Comparison of ENCODE assay signal across 29 cellular contexts in genomic region chr2:118837621-118838020, GRCh38. TPM values are rescaled to one million over a fixed set of nuclear protein-coding genes. Genes with fewer than 3 reads are reported as not detected.
"Had no signal": no experiment of that assay in that cellular context is flagged by ENCODE, and none has a peak within 500 bp of the region (broad histone marks: within the 10 kb centered on the region; RNA-seq: fewer than 3 reads in every experiment).

No MANE protein-coding gene starts in this region.

- H3K36me3 Mint-ChIP-seq: activated naive CD8-positive, alpha-beta T cell; brain had no signal

- H3K27ac ChIP-seq: SJCRH30, VCaP had no signal

- H3K27ac Mint-ChIP-seq: activated CD4-positive, alpha-beta memory T cell treated with anti-CD3 and anti-CD28 coated beads, Interleukin-2, amount 10 ng/mL, durations not matched to agents 7 days and 5 days; activated naive CD4-positive, alpha-beta T cell treated with anti-CD3 and anti-CD28 coated beads for 36 hours; activated naive CD8-positive, alpha-beta T cell; activated T-helper 17 cell treated with anti-CD3 and anti-CD28 coated beads, Interleukin-2, amount 50 U/mL, for 72 hours; brain had no signal

- H3K9me3 Mint-ChIP-seq: activated CD4-positive, alpha-beta memory T cell treated with anti-CD3 and anti-CD28 coated beads, Interleukin-2, amount 10 ng/mL, durations not matched to agents 7 days and 5 days; activated naive CD4-positive, alpha-beta T cell treated with anti-CD3 and anti-CD28 coated beads for 36 hours; activated T-helper 17 cell treated with anti-CD3 and anti-CD28 coated beads, Interleukin-2, amount 50 U/mL, for 72 hours; central memory CD8-positive, alpha-beta T cell had no signal

- H3K4me1 ChIP-seq: SJCRH30 had no signal

- H3K36me3 ChIP-seq: SJCRH30 had no signal

- H3K4me1 Mint-ChIP-seq: activated T-helper 17 cell treated with anti-CD3 and anti-CD28 coated beads, Interleukin-2, amount 50 U/mL, for 72 hours had no signal

- H3K4me3 ChIP-seq: SJCRH30 had no signal

- H3K4me3 Mint-ChIP-seq: activated CD4-positive, alpha-beta memory T cell treated with anti-CD3 and anti-CD28 coated beads, Interleukin-2, amount 10 ng/mL, durations not matched to agents 7 days and 5 days; activated naive CD4-positive, alpha-beta T cell treated with anti-CD3 and anti-CD28 coated beads for 36 hours; activated naive CD8-positive, alpha-beta T cell; activated T-helper 17 cell treated with anti-CD3 and anti-CD28 coated beads, Interleukin-2, amount 50 U/mL, for 72 hours; brain; central memory CD8-positive, alpha-beta T cell had no signal

- DNase-seq: activated CD4-positive, alpha-beta memory T cell treated with anti-CD3 and anti-CD28 coated beads, Interleukin-2, amount 10 ng/mL, durations not matched to agents 7 days and 5 days; activated CD4-positive, alpha-beta T cell treated with anti-CD3 and anti-CD28 coated beads, Interleukin-2, amount 50 U/mL, for 1 hour; activated CD4-positive, CD25-positive, alpha-beta regulatory T cell; activated gamma-delta T cell; activated naive CD4-positive, alpha-beta T cell treated with anti-CD3 and anti-CD28 coated beads for 36 hours; activated T-cell treated with anti-CD3 and anti-CD28 coated beads for 4 hours; activated T-cell treated with anti-CD3 and anti-CD28 coated beads, Interleukin-2, amount 50 U/mL, for 48 hours; amygdala; NCI-H1092; NCI-H1417; NCI-H1930; NCI-H2171; NCI-H2227 treated with DMSO at 0.1 percent for 48 hours; NCI-H446 treated with DMSO at 0.1 percent for 48 hours; NCI-H524 treated with DMSO at 0.1 percent for 48 hours; NCI-H82; Right ventricle myocardium superior; RPMI8226; SJCRH30; SK-N-SH; T-helper 1 cell had no signal

- H3K9me3 ChIP-seq: SJCRH30, SK-N-SH had no signal

- ATAC-seq: activated T-helper 17 cell treated with anti-CD3 and anti-CD28 coated beads, Interleukin-2, amount 50 U/mL, for 72 hours had no signal

RNA-seq across cellular contexts. Expression of gene EN1, which starts 9.8 kb away (rescaled TPM):
- total RNA-seq: activated CD4-positive, alpha-beta memory T cell treated with anti-CD3 and anti-CD28 coated beads, Interleukin-2, amount 10 ng/mL, durations not matched to agents 7 days and 5 days; activated CD8-positive, alpha-beta memory T cell treated with anti-CD3 and anti-CD28 coated beads for 36 hours; activated naive CD4-positive, alpha-beta T cell treated with anti-CD3 and anti-CD28 coated beads for 36 hours; activated T-helper 17 cell treated with anti-CD3 and anti-CD28 coated beads, Interleukin-2, amount 50 U/mL, for 72 hours; OCI-LY7; Right ventricle myocardium superior; SJCRH30; T-helper 2 cell treated with Interferon-gamma antibody and Interleukin-4, amounts not matched to agents 100 ng/mL and 5 ng/mL, for 36 hours had no signal
- polyA plus RNA-seq: SK-N-SH had no signal
